ENCODE assay signal across 1 cellular context in genomic region chr2:181008418-181008817, GRCh38.
TF ChIP-seq lines count a peak whose summit lies in the region.

No MANE protein-coding gene starts in this region.

TF ChIP-seq in A549, 52 proteins besides CTCF, POLR2A, EP300 and RAD21 (continued from another document):
- TF ChIP-seq, protein P1, sequence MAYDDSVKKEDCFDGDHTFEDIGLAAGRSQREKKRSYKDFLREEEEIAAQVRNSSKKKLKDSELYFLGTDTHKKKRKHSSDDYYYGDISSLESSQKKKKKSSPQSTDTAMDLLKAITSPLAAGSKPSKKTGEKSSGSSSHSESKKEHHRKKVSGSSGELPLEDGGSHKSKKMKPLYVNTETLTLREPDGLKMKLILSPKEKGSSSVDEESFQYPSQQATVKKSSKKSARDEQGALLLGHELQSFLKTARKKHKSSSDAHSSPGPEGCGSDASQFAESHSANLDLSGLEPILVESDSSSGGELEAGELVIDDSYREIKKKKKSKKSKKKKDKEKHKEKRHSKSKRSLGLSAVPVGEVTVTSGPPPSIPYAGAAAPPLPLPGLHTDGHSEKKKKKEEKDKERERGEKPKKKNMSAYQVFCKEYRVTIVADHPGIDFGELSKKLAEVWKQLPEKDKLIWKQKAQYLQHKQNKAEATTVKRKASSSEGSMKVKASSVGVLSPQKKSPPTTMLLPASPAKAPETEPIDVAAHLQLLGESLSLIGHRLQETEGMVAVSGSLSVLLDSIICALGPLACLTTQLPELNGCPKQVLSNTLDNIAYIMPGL (CRISPR knock-in tag; IDR thresholded peaks at IDR 0.05; ENCODE audit: borderline replicate concordance), result no peak
- TF ChIP-seq ZSCAN20 (CRISPR knock-in tag; IDR thresholded peaks at IDR 0.05) (no peak), HES2 (IDR thresholded peaks at IDR 0.05) (no peak), HDAC2 (IDR thresholded peaks at IDR 0.05) (no peak), TP53 (CRISPR knock-in tag; IDR thresholded peaks at IDR 0.05) (no peak), ZC3H11A (IDR thresholded peaks at IDR 0.05) (no peak)
